Comparison of ENCODE assay signal across 1 cellular context in the genomic region with DNA sequence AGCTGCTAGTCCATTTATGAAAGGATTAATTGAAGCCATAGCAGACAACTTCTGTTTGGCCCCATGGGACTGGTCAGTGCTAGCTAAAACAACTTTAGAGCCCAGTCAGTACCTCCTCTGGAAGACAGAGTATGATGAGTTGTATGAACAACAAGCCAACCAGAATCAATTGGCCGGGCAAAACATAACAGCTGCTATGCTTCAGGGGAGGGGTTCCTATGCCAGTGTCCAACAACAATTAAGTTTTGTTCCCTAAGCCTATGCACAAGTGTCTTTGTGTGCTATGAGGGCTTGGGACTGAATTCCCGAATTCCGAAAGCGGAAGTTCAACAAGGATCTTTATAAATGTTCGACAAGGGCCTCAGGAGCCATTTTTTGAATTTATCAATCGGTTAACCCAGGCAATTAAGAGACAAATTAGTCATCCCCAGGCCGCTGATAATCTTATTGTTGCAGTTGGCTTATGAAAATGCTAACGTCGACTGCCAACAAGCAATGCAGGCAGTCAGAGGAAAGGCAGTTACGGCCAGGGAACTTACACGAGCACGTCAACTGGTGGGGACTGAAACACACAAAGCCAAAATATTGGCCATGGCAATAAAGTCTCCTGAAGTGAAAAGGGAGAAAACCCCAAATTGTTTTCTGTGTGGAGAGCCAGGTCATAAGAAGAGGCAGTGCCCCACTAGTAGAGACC.
TF ChIP-seq lines count a peak whose summit lies in the region.

No MANE protein-coding gene starts in this region.

TF ChIP-seq in K562, 482 proteins besides CTCF, POLR2A, EP300 and RAD21 (continued from another document):
- TF ChIP-seq, protein P1, sequence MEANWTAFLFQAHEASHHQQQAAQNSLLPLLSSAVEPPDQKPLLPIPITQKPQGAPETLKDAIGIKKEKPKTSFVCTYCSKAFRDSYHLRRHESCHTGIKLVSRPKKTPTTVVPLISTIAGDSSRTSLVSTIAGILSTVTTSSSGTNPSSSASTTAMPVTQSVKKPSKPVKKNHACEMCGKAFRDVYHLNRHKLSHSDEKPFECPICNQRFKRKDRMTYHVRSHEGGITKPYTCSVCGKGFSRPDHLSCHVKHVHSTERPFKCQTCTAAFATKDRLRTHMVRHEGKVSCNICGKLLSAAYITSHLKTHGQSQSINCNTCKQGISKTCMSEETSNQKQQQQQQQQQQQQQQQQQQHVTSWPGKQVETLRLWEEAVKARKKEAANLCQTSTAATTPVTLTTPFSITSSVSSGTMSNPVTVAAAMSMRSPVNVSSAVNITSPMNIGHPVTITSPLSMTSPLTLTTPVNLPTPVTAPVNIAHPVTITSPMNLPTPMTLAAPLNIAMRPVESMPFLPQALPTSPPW (CRISPR knock-in tag; IDR thresholded peaks at IDR 0.05), result no peak
- TF ChIP-seq, protein P2, sequence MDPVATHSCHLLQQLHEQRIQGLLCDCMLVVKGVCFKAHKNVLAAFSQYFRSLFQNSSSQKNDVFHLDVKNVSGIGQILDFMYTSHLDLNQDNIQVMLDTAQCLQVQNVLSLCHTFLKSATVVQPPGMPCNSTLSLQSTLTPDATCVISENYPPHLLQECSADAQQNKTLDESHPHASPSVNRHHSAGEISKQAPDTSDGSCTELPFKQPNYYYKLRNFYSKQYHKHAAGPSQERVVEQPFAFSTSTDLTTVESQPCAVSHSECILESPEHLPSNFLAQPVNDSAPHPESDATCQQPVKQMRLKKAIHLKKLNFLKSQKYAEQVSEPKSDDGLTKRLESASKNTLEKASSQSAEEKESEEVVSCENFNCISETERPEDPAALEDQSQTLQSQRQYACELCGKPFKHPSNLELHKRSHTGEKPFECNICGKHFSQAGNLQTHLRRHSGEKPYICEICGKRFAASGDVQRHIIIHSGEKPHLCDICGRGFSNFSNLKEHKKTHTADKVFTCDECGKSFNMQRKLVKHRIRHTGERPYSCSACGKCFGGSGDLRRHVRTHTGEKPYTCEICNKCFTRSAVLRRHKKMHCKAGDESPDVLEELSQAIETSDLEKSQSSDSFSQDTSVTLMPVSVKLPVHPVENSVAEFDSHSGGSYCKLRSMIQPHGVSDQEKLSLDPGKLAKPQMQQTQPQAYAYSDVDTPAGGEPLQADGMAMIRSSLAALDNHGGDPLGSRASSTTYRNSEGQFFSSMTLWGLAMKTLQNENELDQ (CRISPR knock-in tag; IDR thresholded peaks at IDR 0.05; ENCODE audit: borderline replicate concordance), result no peak
- TF ChIP-seq CXXC5 (CRISPR knock-in tag; IDR thresholded peaks at IDR 0.05), result no peak
- TF ChIP-seq KLF1 (tag; IDR thresholded peaks at IDR 0.05), result no peak
- no peak for TF ChIP-seq ZNF668 (CRISPR knock-in tag; IDR thresholded peaks at IDR 0.05)
- TF ChIP-seq, protein P3, sequence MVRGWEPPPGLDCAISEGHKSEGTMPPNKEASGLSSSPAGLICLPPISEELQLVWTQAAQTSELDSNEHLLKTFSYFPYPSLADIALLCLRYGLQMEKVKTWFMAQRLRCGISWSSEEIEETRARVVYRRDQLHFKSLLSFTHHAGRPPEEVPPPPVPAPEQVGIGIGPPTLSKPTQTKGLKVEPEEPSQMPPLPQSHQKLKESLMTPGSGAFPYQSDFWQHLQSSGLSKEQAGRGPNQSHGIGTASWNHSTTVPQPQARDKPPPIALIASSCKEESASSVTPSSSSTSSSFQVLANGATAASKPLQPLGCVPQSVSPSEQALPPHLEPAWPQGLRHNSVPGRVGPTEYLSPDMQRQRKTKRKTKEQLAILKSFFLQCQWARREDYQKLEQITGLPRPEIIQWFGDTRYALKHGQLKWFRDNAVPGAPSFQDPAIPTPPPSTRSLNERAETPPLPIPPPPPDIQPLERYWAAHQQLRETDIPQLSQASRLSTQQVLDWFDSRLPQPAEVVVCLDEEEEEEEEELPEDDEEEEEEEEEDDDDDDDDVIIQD (CRISPR knock-in tag; IDR thresholded peaks at IDR 0.05), result no peak
- TF ChIP-seq PHTF2 (CRISPR knock-in tag; IDR thresholded peaks at IDR 0.05), result no peak
- TF ChIP-seq TSC22D4 (tag; IDR thresholded peaks at IDR 0.05), result no peak
- no peak for TF ChIP-seq CBFB (CRISPR knock-in tag; IDR thresholded peaks at IDR 0.05)
- TF ChIP-seq HEY1 (CRISPR knock-in tag; IDR thresholded peaks at IDR 0.05; ENCODE audit: borderline replicate concordance), result no peak
- no peak for TF ChIP-seq ZNF583 (CRISPR knock-in tag; IDR thresholded peaks at IDR 0.05)
- no peak for TF ChIP-seq SMC3 (conservative IDR thresholded peaks at IDR 0.05; ENCODE audit: insufficient read depth, low read depth, low read length)
- no peak for TF ChIP-seq ZNF239 (CRISPR knock-in tag; IDR thresholded peaks at IDR 0.05)
